1 cellular context compared by ENCODE assay signal in genomic region chr3:46998852-46999515, GRCh38.
TF ChIP-seq lines count a peak whose summit lies in the region.

No MANE protein-coding gene starts in this region.

TF ChIP-seq in H1, 55 proteins besides CTCF, POLR2A, EP300 and RAD21:
- TF ChIP-seq SIX5 (IDR thresholded peaks at IDR 0.05; ENCODE audit: low read depth, low read length), result no peak
- no peak for TF ChIP-seq TEAD4 (IDR thresholded peaks at IDR 0.05; ENCODE audit: low read depth, low read length)
- TF ChIP-seq TAF1 (IDR thresholded peaks at IDR 0.05; ENCODE audit: low read depth, low read length), result no peak
- no peak for TF ChIP-seq CHD1 (IDR thresholded peaks at IDR 0.05; ENCODE audit: low read depth, low read length)
- no peak for TF ChIP-seq SRF (IDR thresholded peaks at IDR 0.05; ENCODE audit: low read depth, low read length)
- TF ChIP-seq ATF3 (IDR thresholded peaks at IDR 0.05; ENCODE audit: insufficient read depth, low read depth, low read length), result no peak
- no peak for TF ChIP-seq RFX5 (IDR thresholded peaks at IDR 0.05; ENCODE audit: borderline replicate concordance, low read depth, low read length)
- TF ChIP-seq SAP30 (IDR thresholded peaks at IDR 0.05; ENCODE audit: insufficient read depth, insufficient replicate concordance, low read length), result no peak
- TF ChIP-seq MAFK (IDR thresholded peaks at IDR 0.05; ENCODE audit: low read depth, low read length), result no peak
- TF ChIP-seq HDAC6 (IDR thresholded peaks at IDR 0.05; ENCODE audit: low read depth, low read length), result no peak
- TF ChIP-seq TAF7 (optimal IDR thresholded peaks at IDR 0.05; ENCODE audit: borderline replicate concordance, low read depth, low read length), result no peak
- TF ChIP-seq ATF2 (IDR thresholded peaks at IDR 0.05; ENCODE audit: low read length), result no peak
- no peak for TF ChIP-seq PHF8 (conservative IDR thresholded peaks at IDR 0.05; ENCODE audit: low read depth, low read length)
- TF ChIP-seq POLR2AphosphoS5 (IDR thresholded peaks at IDR 0.05; ENCODE audit: low read depth, low read length), result no peak
- TF ChIP-seq KDM5A (IDR thresholded peaks at IDR 0.05; ENCODE audit: low read length), result no peak
- TF ChIP-seq NRF1 (IDR thresholded peaks at IDR 0.05; ENCODE audit: low read depth, low read length), result no peak
